Comparison of ENCODE assay signal across 7 cellular contexts in genomic region chr6:43021270-43022047, GRCh38. TPM values are rescaled to one million over a fixed set of nuclear protein-coding genes. Genes with fewer than 3 reads are reported as not detected.
DNase-seq lines count a peak whose midpoint lies in the region; ATAC-seq lines count a peak whose summit lies in the region.

TSS of gene RRP36 (plus strand) at chr6:43021623. CDS start at chr6:43021655, 32 bp downstream.

- peak within 1 kb of the TSS; percentile 75 for H3K27ac ChIP-seq in cingulate gyrus (ENCODE audit: low read depth, low read length)
- H3K27ac ChIP-seq in layer of hippocampus (ENCODE audit: low read depth, low read length): peak within 1 kb of the TSS; percentile 71

- peak within 1 kb of the TSS; percentile 93 for H3K4me3 Mint-ChIP-seq in activated CD4-positive, alpha-beta T cell treated with anti-CD3 and anti-CD28 coated beads for 36 hours

- ATAC-seq in GM18502 (IDR thresholded peaks at IDR 0.05; ENCODE audit: poor library complexity, unreplicated experiment): peak; percentile 79
- peak; percentile 84 for ATAC-seq in HG03045 (IDR thresholded peaks at IDR 0.05; ENCODE audit: unreplicated experiment)
- peak; percentile 84 for ATAC-seq in activated CD4-positive, alpha-beta T cell treated with anti-CD3 and anti-CD28 coated beads for 36 hours

- H3K4me1 Mint-ChIP-seq in activated CD4-positive, alpha-beta T cell treated with anti-CD3 and anti-CD28 coated beads for 36 hours: peaks cover 32% of the 10 kb centered on the region

- peak within 1 kb of the TSS; percentile 88 for H3K27ac Mint-ChIP-seq in activated CD4-positive, alpha-beta T cell treated with anti-CD3 and anti-CD28 coated beads for 36 hours

- peak; percentile 57 for DNase-seq in NCI-H345 treated with DMSO at 0.1 percent for 48 hours (lab: John Stamatoyannopoulos, UW; ENCODE audit: unreplicated experiment)
- peak; percentile 83 for DNase-seq in activated CD4-positive, alpha-beta T cell treated with anti-CD3 and anti-CD28 coated beads for 36 hours
- DNase-seq in stimulated activated CD4-positive, alpha-beta T cell treated with anti-CD3 and anti-CD28 coated beads, Interleukin-1b, Interleukin-23, amount 100 ng/mL, for 24 hours (ENCODE audit: low read depth in 4 of 4, low spot score in 1 of 4): peak; percentile 38 to 72 (median 60)

- POLR2A ChIA-PET in activated CD4-positive, alpha-beta T cell treated with anti-CD3 and anti-CD28 coated beads for 36 hours (lab: Charles Lee): interaction anchor here (0.6 to 0.8 kb wide), 3 partner anchors 11 to 550 kb away, joined by 3 to 4 read pairs (median 3); no protein-coding TSS in a partner anchor

- intact Hi-C loops in activated CD4-positive, alpha-beta T cell treated with anti-CD3 and anti-CD28 coated beads for 36 hours (cut with DNase I, micrococcal nuclease): loop anchor here (1.0 to 5.0 kb wide), 4 partner anchors 8 to 119 kb away; partner anchors contain the start of genes KLC4 (in 1 of the 2), MEA1 (in 1 of the 2), MRPL2 (in 1 of the 2) and PEX6 (in 1 of the 2)

- no peaks in the 10 kb centered on the region for H3K27me3 Mint-ChIP-seq in activated CD4-positive, alpha-beta T cell treated with anti-CD3 and anti-CD28 coated beads for 36 hours

- no peaks in the 10 kb centered on the region for H3K9me3 Mint-ChIP-seq in activated CD4-positive, alpha-beta T cell treated with anti-CD3 and anti-CD28 coated beads for 36 hours (ENCODE audit: low read depth)

- CTCF ChIA-PET in activated CD4-positive, alpha-beta T cell treated with anti-CD3 and anti-CD28 coated beads for 36 hours (lab: Charles Lee): interaction anchor here (0.6 to 1.7 kb wide), 6 partner anchors 7 to 122 kb away, joined by 3 to 5 read pairs (median 4); partner anchors contain the start of genes CUL7 and KLHDC3

- H3K27me3 ChIP-seq in layer of hippocampus (ENCODE audit: control insufficient read depth, insufficient read depth, low read length): no peaks in the 10 kb centered on the region

- H3K36me3 Mint-ChIP-seq in activated CD4-positive, alpha-beta T cell treated with anti-CD3 and anti-CD28 coated beads for 36 hours (ENCODE audit: low read depth): peaks cover 40% of the 10 kb centered on the region

RNA-seq across cellular contexts. Expression of gene RRP36, which starts in this region (rescaled TPM):
- 10 to 100 TPM; 45.8 to 48.1 TPM for total RNA-seq in activated CD4-positive, alpha-beta T cell treated with anti-CD3 and anti-CD28 coated beads for 36 hours

Comparison
In these comparisons a context has a peak if more than half of its experiments do, and no peak if none do; other contexts are left out.
1. Peak in every context shown above with its lines: DNase-seq, ATAC-seq and H3K27ac ChIP-seq.